ENCODE assay signal across 1 cellular context in the genomic region with DNA sequence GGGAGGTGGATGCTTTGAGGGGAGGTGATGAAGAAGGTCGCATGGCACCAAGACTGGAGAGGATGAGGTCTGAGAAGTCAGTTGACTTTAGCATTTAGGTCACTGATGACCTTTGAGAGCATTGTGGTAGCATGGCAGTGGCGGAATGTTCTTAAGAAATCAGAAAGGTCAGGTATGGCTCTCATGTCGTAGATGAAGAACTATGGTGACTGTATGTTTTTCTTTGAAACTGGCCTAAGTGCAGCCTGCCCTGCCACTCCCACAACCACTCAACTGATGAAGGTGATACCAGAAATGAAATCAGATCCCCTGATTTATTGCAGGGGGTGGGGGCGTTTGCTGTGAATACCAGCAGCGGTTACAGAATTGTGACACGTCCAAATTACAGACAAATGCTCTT.
TF ChIP-seq lines count a peak whose summit lies in the region.

No MANE protein-coding gene starts in this region.

TF ChIP-seq in HEK293, 187 proteins besides CTCF, POLR2A, EP300 and RAD21 (continued from another document):
- TF ChIP-seq, protein P1, sequence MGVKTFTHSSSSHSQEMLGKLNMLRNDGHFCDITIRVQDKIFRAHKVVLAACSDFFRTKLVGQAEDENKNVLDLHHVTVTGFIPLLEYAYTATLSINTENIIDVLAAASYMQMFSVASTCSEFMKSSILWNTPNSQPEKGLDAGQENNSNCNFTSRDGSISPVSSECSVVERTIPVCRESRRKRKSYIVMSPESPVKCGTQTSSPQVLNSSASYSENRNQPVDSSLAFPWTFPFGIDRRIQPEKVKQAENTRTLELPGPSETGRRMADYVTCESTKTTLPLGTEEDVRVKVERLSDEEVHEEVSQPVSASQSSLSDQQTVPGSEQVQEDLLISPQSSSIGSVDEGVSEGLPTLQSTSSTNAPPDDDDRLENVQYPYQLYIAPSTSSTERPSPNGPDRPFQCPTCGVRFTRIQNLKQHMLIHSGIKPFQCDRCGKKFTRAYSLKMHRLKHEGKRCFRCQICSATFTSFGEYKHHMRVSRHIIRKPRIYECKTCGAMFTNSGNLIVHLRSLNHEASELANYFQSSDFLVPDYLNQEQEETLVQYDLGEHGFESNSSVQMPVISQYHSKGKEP (tag by site-specific recombination; IDR thresholded peaks at IDR 0.05): peak; percentile 68
- TF ChIP-seq, protein P2, sequence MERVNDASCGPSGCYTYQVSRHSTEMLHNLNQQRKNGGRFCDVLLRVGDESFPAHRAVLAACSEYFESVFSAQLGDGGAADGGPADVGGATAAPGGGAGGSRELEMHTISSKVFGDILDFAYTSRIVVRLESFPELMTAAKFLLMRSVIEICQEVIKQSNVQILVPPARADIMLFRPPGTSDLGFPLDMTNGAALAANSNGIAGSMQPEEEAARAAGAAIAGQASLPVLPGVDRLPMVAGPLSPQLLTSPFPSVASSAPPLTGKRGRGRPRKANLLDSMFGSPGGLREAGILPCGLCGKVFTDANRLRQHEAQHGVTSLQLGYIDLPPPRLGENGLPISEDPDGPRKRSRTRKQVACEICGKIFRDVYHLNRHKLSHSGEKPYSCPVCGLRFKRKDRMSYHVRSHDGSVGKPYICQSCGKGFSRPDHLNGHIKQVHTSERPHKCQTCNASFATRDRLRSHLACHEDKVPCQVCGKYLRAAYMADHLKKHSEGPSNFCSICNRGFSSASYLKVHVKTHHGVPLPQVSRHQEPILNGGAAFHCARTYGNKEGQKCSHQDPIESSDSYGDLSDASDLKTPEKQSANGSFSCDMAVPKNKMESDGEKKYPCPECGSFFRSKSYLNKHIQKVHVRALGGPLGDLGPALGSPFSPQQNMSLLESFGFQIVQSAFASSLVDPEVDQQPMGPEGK (tag by site-specific recombination; IDR thresholded peaks at IDR 0.05): peak; percentile 75
- TF ChIP-seq, protein P3, sequence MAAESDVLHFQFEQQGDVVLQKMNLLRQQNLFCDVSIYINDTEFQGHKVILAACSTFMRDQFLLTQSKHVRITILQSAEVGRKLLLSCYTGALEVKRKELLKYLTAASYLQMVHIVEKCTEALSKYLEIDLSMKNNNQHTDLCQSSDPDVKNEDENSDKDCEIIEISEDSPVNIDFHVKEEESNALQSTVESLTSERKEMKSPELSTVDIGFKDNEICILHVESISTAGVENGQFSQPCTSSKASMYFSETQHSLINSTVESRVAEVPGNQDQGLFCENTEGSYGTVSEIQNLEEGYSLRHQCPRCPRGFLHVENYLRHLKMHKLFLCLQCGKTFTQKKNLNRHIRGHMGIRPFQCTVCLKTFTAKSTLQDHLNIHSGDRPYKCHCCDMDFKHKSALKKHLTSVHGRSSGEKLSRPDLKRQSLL (tag by site-specific recombination; IDR thresholded peaks at IDR 0.05): no peak
- TF ChIP-seq ZFP69B (tag by site-specific recombination; IDR thresholded peaks at IDR 0.05) (no peak), ZNF654 (tag by site-specific recombination; IDR thresholded peaks at IDR 0.05; ENCODE audit: low read depth) (no peak), ZSCAN23 (tag by site-specific recombination; IDR thresholded peaks at IDR 0.05) (no peak), ZNF248 (tag by site-specific recombination; IDR thresholded peaks at IDR 0.05) (no peak), WT1 (tag by site-specific recombination; IDR thresholded peaks at IDR 0.05) (peak; percentile 85), ZNF626 (tag by site-specific recombination; IDR thresholded peaks at IDR 0.05) (no peak), ZNF747 (tag by site-specific recombination; IDR thresholded peaks at IDR 0.05) (no peak), OSR2 (tag by site-specific recombination; IDR thresholded peaks at IDR 0.05) (peak; percentile 66), GFI1B (tag by site-specific recombination; IDR thresholded peaks at IDR 0.05) (0 out of 2 replicates have a peak, but pooled peaks have one; percentile 30)
- TF ChIP-seq, protein P4, sequence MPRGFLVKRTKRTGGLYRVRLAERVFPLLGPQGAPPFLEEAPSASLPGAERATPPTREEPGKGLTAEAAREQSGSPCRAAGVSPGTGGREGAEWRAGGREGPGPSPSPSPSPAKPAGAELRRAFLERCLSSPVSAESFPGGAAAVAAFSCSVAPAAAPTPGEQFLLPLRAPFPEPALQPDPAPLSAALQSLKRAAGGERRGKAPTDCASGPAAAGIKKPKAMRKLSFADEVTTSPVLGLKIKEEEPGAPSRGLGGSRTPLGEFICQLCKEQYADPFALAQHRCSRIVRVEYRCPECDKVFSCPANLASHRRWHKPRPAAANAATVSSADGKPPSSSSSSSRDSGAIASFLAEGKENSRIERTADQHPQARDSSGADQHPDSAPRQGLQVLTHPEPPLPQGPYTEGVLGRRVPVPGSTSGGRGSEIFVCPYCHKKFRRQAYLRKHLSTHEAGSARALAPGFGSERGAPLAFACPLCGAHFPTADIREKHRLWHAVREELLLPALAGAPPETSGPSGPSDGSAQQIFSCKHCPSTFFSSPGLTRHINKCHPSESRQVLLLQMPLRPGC (tag by site-specific recombination; IDR thresholded peaks at IDR 0.05): peak; percentile 66; the same call in 1 of the 2 replicates
